Comparison of ENCODE assay signal across 1 cellular context in genomic region chr3:19270471-19270870, GRCh38.
TF ChIP-seq lines count a peak whose summit lies in the region.

No MANE protein-coding gene starts in this region.

TF ChIP-seq in H1, 55 proteins besides CTCF, POLR2A, EP300 and RAD21 (continued from another document):
- TF ChIP-seq CHD7 (IDR thresholded peaks at IDR 0.05; ENCODE audit: insufficient replicate concordance, low read length) (no peak), MAFK (IDR thresholded peaks at IDR 0.05; ENCODE audit: low read depth, low read length) (no peak), BCL11A (IDR thresholded peaks at IDR 0.05; ENCODE audit: low read depth in 2 of 2, low read length in 2 of 2) (no peak), SUZ12 (IDR thresholded peaks at IDR 0.05; ENCODE audit: low read length) (no peak), EZH2 (IDR thresholded peaks at IDR 0.05; ENCODE audit: low read depth, low read length, severe bottlenecking) (no peak), SIX5 (IDR thresholded peaks at IDR 0.05; ENCODE audit: low read depth, low read length) (no peak)
TF ChIP-seq in H1: peak in this region for 0.
